Comparison of ENCODE assay signal across 3 cellular contexts in the genomic region with DNA sequence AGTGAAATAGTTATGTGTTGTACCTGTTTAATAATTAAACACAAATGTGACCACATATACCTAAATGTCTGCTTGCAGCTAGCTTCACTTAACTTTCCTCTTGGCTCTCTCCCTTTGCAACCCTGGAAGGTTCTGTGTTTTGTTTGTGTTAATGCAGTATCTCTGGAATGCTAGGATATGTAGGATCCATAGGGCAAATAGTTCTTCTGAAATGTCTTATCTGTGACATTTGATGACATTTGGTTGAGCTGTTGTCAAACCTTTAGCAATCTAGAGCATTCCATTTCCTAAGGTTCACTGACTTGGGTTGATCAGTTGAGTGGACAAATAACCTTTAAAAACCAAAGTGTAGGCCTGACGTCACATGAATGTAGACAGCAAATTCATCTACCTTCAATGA.
TF ChIP-seq lines count a peak whose summit lies in the region.

No MANE protein-coding gene starts in this region.

TF ChIP-seq in A549, 52 proteins besides CTCF, POLR2A, EP300 and RAD21:
- TF ChIP-seq KDM1A (IDR thresholded peaks at IDR 0.05; ENCODE audit: low read depth) (no peak), CBX8 (IDR thresholded peaks at IDR 0.05) (no peak), RARB (CRISPR knock-in tag; IDR thresholded peaks at IDR 0.05) (no peak), TP53 (CRISPR knock-in tag; IDR thresholded peaks at IDR 0.05) (no peak), CHD4 (IDR thresholded peaks at IDR 0.05; ENCODE audit: borderline replicate concordance) (no peak)

TF ChIP-seq in GM12878, 131 proteins besides CTCF, POLR2A, EP300 and RAD21:
- TF ChIP-seq, protein P1, sequence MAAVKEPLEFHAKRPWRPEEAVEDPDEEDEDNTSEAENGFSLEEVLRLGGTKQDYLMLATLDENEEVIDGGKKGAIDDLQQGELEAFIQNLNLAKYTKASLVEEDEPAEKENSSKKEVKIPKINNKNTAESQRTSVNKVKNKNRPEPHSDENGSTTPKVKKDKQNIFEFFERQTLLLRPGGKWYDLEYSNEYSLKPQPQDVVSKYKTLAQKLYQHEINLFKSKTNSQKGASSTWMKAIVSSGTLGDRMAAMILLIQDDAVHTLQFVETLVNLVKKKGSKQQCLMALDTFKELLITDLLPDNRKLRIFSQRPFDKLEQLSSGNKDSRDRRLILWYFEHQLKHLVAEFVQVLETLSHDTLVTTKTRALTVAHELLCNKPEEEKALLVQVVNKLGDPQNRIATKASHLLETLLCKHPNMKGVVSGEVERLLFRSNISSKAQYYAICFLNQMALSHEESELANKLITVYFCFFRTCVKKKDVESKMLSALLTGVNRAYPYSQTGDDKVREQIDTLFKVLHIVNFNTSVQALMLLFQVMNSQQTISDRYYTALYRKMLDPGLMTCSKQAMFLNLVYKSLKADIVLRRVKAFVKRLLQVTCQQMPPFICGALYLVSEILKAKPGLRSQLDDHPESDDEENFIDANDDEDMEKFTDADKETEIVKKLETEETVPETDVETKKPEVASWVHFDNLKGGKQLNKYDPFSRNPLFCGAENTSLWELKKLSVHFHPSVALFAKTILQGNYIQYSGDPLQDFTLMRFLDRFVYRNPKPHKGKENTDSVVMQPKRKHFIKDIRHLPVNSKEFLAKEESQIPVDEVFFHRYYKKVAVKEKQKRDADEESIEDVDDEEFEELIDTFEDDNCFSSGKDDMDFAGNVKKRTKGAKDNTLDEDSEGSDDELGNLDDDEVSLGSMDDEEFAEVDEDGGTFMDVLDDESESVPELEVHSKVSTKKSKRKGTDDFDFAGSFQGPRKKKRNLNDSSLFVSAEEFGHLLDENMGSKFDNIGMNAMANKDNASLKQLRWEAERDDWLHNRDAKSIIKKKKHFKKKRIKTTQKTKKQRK (IDR thresholded peaks at IDR 0.05; ENCODE audit: low read depth, low read length) = no peak
- TF ChIP-seq ATF7 (IDR thresholded peaks at IDR 0.05; ENCODE audit: low read depth) = peak; percentile 42; the same call in 1 of the 2 replicates

TF ChIP-seq in HepG2, 621 proteins besides CTCF, POLR2A, EP300 and RAD21:
- 0 out of 2 replicates have a peak, but pooled peaks have one; percentile 11 for TF ChIP-seq DPF2 (CRISPR knock-in tag; IDR thresholded peaks at IDR 0.05; ENCODE audit: borderline replicate concordance, low read depth)
- TF ChIP-seq CREM (IDR thresholded peaks at IDR 0.05) = 0 out of 2 replicates have a peak, but pooled peaks have one; percentile 21
- no peak for TF ChIP-seq CREM (CRISPR knock-in tag; IDR thresholded peaks at IDR 0.05)
- TF ChIP-seq ZNF441 (CRISPR knock-in tag; IDR thresholded peaks at IDR 0.05; ENCODE audit: borderline replicate concordance) = no peak
- TF ChIP-seq, protein P2, sequence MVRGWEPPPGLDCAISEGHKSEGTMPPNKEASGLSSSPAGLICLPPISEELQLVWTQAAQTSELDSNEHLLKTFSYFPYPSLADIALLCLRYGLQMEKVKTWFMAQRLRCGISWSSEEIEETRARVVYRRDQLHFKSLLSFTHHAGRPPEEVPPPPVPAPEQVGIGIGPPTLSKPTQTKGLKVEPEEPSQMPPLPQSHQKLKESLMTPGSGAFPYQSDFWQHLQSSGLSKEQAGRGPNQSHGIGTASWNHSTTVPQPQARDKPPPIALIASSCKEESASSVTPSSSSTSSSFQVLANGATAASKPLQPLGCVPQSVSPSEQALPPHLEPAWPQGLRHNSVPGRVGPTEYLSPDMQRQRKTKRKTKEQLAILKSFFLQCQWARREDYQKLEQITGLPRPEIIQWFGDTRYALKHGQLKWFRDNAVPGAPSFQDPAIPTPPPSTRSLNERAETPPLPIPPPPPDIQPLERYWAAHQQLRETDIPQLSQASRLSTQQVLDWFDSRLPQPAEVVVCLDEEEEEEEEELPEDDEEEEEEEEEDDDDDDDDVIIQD (CRISPR knock-in tag; IDR thresholded peaks at IDR 0.05; ENCODE audit: low read depth) = no peak
- no peak for TF ChIP-seq NCOA1 (CRISPR knock-in tag; IDR thresholded peaks at IDR 0.05)
- no peak for TF ChIP-seq JUNB (CRISPR knock-in tag; IDR thresholded peaks at IDR 0.05; ENCODE audit: borderline replicate concordance)
- no peak for TF ChIP-seq ZNF687 (CRISPR knock-in tag; IDR thresholded peaks at IDR 0.05)
- TF ChIP-seq ZNF460 (CRISPR knock-in tag; IDR thresholded peaks at IDR 0.05; ENCODE audit: borderline replicate concordance) = no peak
- peak; percentile 38; the same call in 1 of the 2 replicates for TF ChIP-seq ATF7 (IDR thresholded peaks at IDR 0.05)
- no peak for TF ChIP-seq ATF7 (CRISPR knock-in tag; IDR thresholded peaks at IDR 0.05)
- no peak for TF ChIP-seq ZNF17 (CRISPR knock-in tag; IDR thresholded peaks at IDR 0.05)
- TF ChIP-seq MIXL1 (CRISPR knock-in tag; IDR thresholded peaks at IDR 0.05) = peak; percentile 54; the same call in 1 of the 2 replicates
- TF ChIP-seq BCL6 (CRISPR knock-in tag; IDR thresholded peaks at IDR 0.05) = peak; percentile 48
- TF ChIP-seq ZNF280D (CRISPR knock-in tag; IDR thresholded peaks at IDR 0.05) = no peak
- TF ChIP-seq, protein P3, sequence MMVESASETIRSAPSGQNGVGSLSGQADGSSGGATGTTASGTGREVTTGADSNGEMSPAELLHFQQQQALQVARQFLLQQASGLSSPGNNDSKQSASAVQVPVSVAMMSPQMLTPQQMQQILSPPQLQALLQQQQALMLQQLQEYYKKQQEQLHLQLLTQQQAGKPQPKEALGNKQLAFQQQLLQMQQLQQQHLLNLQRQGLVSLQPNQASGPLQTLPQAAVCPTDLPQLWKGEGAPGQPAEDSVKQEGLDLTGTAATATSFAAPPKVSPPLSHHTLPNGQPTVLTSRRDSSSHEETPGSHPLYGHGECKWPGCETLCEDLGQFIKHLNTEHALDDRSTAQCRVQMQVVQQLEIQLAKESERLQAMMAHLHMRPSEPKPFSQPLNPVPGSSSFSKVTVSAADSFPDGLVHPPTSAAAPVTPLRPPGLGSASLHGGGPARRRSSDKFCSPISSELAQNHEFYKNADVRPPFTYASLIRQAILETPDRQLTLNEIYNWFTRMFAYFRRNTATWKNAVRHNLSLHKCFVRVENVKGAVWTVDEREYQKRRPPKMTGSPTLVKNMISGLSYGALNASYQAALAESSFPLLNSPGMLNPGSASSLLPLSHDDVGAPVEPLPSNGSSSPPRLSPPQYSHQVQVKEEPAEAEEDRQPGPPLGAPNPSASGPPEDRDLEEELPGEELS (CRISPR knock-in tag; IDR thresholded peaks at IDR 0.05) = peak; percentile 33; the same call in 1 of the 2 replicates
- TF ChIP-seq SOX13 (IDR thresholded peaks at IDR 0.05) = no peak
- peak in 1 of 2 experiments; percentile 46; a peak in 2 of 4 replicates for TF ChIP-seq SOX13 (CRISPR knock-in tag; conservative IDR thresholded peaks at IDR 0.05 in 1 of 2, IDR thresholded peaks at IDR 0.05 in 1 of 2)
- 0 out of 2 replicates have a peak, but pooled peaks have one; percentile 21 for TF ChIP-seq ZBTB20 (CRISPR knock-in tag; IDR thresholded peaks at IDR 0.05; ENCODE audit: borderline replicate concordance, low read depth)
- peak; percentile 76 for TF ChIP-seq TEAD3 (CRISPR knock-in tag; optimal IDR thresholded peaks at IDR 0.05; ENCODE audit: borderline replicate concordance)
- 0 out of 2 replicates have a peak, but pooled peaks have one; percentile 19 for TF ChIP-seq MED1 (CRISPR knock-in tag; IDR thresholded peaks at IDR 0.05)
- TF ChIP-seq, protein P4, sequence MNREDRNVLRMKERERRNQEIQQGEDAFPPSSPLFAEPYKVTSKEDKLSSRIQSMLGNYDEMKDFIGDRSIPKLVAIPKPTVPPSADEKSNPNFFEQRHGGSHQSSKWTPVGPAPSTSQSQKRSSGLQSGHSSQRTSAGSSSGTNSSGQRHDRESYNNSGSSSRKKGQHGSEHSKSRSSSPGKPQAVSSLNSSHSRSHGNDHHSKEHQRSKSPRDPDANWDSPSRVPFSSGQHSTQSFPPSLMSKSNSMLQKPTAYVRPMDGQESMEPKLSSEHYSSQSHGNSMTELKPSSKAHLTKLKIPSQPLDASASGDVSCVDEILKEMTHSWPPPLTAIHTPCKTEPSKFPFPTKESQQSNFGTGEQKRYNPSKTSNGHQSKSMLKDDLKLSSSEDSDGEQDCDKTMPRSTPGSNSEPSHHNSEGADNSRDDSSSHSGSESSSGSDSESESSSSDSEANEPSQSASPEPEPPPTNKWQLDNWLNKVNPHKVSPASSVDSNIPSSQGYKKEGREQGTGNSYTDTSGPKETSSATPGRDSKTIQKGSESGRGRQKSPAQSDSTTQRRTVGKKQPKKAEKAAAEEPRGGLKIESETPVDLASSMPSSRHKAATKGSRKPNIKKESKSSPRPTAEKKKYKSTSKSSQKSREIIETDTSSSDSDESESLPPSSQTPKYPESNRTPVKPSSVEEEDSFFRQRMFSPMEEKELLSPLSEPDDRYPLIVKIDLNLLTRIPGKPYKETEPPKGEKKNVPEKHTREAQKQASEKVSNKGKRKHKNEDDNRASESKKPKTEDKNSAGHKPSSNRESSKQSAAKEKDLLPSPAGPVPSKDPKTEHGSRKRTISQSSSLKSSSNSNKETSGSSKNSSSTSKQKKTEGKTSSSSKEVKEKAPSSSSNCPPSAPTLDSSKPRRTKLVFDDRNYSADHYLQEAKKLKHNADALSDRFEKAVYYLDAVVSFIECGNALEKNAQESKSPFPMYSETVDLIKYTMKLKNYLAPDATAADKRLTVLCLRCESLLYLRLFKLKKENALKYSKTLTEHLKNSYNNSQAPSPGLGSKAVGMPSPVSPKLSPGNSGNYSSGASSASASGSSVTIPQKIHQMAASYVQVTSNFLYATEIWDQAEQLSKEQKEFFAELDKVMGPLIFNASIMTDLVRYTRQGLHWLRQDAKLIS (CRISPR knock-in tag; IDR thresholded peaks at IDR 0.05) = no peak
- no peak for TF ChIP-seq PHF8 (CRISPR knock-in tag; IDR thresholded peaks at IDR 0.05)
- TF ChIP-seq, protein P5, sequence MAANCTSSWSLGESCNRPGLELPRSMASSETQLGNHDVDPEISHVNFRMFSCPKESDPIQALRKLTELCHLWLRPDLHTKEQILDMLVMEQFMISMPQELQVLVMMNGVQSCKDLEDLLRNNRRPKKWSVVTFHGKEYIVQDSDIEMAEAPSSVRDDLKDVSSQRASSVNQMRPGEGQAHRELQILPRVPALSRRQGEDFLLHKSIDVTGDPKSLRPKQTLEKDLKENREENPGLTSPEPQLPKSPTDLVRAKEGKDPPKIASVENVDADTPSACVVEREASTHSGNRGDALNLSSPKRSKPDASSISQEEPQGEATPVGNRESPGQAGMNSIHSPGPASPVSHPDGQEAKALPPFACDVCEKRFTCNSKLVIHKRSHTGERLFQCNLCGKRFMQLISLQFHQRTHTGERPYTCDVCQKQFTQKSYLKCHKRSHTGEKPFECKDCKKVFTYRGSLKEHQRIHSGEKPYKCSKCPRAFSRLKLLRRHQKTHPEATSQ (CRISPR knock-in tag; IDR thresholded peaks at IDR 0.05; ENCODE audit: borderline replicate concordance) = no peak
- TF ChIP-seq SOX6 (IDR thresholded peaks at IDR 0.05) = no peak
- peak; percentile 22; the same call in 1 of the 2 replicates for TF ChIP-seq SOX6 (CRISPR knock-in tag; IDR thresholded peaks at IDR 0.05)
- TF ChIP-seq CEBPG (CRISPR knock-in tag; IDR thresholded peaks at IDR 0.05) = 0 out of 2 replicates have a peak, but pooled peaks have one; percentile 13
- peak; percentile 88 for TF ChIP-seq CREB1 (IDR thresholded peaks at IDR 0.05)
- peak; percentile 62; the same call in 1 of the 2 replicates for TF ChIP-seq CREB1 (CRISPR knock-in tag; IDR thresholded peaks at IDR 0.05)
- TF ChIP-seq, protein P6, sequence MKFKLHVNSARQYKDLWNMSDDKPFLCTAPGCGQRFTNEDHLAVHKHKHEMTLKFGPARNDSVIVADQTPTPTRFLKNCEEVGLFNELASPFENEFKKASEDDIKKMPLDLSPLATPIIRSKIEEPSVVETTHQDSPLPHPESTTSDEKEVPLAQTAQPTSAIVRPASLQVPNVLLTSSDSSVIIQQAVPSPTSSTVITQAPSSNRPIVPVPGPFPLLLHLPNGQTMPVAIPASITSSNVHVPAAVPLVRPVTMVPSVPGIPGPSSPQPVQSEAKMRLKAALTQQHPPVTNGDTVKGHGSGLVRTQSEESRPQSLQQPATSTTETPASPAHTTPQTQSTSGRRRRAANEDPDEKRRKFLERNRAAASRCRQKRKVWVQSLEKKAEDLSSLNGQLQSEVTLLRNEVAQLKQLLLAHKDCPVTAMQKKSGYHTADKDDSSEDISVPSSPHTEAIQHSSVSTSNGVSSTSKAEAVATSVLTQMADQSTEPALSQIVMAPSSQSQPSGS (CRISPR knock-in tag; IDR thresholded peaks at IDR 0.05) = peak; percentile 27; the same call in 1 of the 2 replicates
TF ChIP-seq in HepG2: peak in this region for 14.
